In genomic region chr10:122115874-122116273, GRCh38 we compare ENCODE assay signal across 1 cellular context.
TF ChIP-seq lines count a peak whose summit lies in the region.

No MANE protein-coding gene starts in this region.

TF ChIP-seq in GM23338, 12 proteins besides CTCF, POLR2A, EP300 and RAD21 (continued from another document):
- TF ChIP-seq ZNF462 (CRISPR knock-in tag; IDR thresholded peaks at IDR 0.05) (no peak), ZNF331 (CRISPR knock-in tag; IDR thresholded peaks at IDR 0.05; ENCODE audit: low read depth) (no peak), REST (IDR thresholded peaks at IDR 0.05; ENCODE audit: unreplicated experiment) (no peak), JUNB (IDR thresholded peaks at IDR 0.05; ENCODE audit: unreplicated experiment) (no peak)
